11 cellular contexts compared by ENCODE assay signal in the genomic region with DNA sequence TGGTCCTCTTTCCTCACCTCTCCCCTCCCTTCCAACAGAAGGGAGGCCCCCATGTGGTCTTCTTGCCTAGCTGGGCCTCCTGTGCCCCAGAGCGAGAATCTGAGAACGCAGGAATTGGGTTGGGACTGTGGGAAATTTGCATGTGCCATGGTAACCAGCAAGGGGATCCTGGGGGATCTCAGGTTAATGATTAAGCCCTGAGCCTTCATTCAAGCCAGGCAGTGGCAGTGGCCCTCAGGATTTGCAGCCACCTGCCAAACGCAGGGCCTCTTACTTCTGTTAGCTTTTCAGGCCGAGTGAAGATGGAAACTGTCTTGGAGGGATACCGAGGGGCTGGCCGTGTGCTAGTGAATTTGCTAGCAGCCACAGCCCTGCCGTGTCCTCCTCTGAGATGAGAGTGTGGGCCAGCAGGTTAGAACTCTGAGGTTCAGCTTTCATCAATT. TPM values are rescaled to one million over a fixed set of nuclear protein-coding genes. Genes with fewer than 3 reads are reported as not detected.
DNase-seq lines count a peak whose midpoint lies in the region; ATAC-seq and TF ChIP-seq lines count a peak whose summit lies in the region.
"Had no signal": no experiment of that assay in that cellular context is flagged by ENCODE, and none has a peak within 500 bp of the region (broad histone marks: within the 10 kb centered on the region; RNA-seq: fewer than 3 reads in every experiment).

No MANE protein-coding gene starts in this region.

- TF ChIP-seq RAD21 in liver (IDR thresholded peaks at IDR 0.05), result peak in 1 of 2 donors; percentile 14

- H3K27ac Mint-ChIP-seq in Caco-2 (ENCODE audit: unreplicated experiment), result peak overlapping the region; percentile 92

- peak overlapping the region; percentile 10; the same call in 1 of the 2 replicates for H3K4me3 ChIP-seq in Caco-2 (ENCODE audit: low read depth, low read length)
- no peak overlapping the region for H3K4me3 ChIP-seq in liver (ENCODE audit: low read depth in 1 of 3, low read length in 3 of 3)
- H3K4me3 ChIP-seq in psoas muscle, result no peak overlapping the region

- H3K27ac ChIP-seq in liver (ENCODE audit: low read depth in 1 of 2, low read length in 2 of 2) (peak overlapping the region in 1 of 2 donors; percentile 64), RWPE1 (no peak overlapping the region), psoas muscle (no peak overlapping the region)

- POLR2A ChIA-PET in Caco-2 (lab: Charles Lee), result interaction anchor here (0.7 kb wide), 1 partner anchor 25 kb away, joined by 4 read pairs; no protein-coding TSS in a partner anchor
- POLR2A ChIA-PET in RWPE1 (lab: Yijun Ruan, JAX; ENCODE audit: low non-redundant PET), result no interaction called here

- H3K4me1 ChIP-seq in Caco-2, result peaks cover 79% of the 10 kb centered on the region
- peaks cover 3 to 35% (median 26%) of the 10 kb centered on the region in 4 donors for H3K4me1 ChIP-seq in liver (ENCODE audit: control insufficient read depth in 4 of 4, insufficient read depth in 4 of 4, low read length in 3 of 4)
- H3K4me1 ChIP-seq in psoas muscle, result peaks cover 20% of the 10 kb centered on the region

- CTCF ChIA-PET in Caco-2 (lab: Charles Lee), result interaction anchor here (0.9 to 6.0 kb wide), 9 partner anchors 10 to 105 kb away, joined by 3 to 87 read pairs (median 10); a partner anchor contains a TSS
- CTCF ChIA-PET in RWPE1 (lab: Yijun Ruan, JAX), result interaction anchor here (0.6 to 0.8 kb wide), 2 partner anchors 16 to 142 kb away, joined by 3 to 6 read pairs; no protein-coding TSS in a partner anchor

- peaks cover 76% of the 10 kb centered on the region for H3K4me1 Mint-ChIP-seq in Caco-2 (ENCODE audit: low read depth, unreplicated experiment)

- ATAC-seq in GM19438 (IDR thresholded peaks at IDR 0.05; ENCODE audit: low read depth, unreplicated experiment) (peak; percentile 59), psoas muscle (no peak), left cardiac atrium (no peak)

- peaks cover 61% of the 10 kb centered on the region for H3K36me3 Mint-ChIP-seq in Caco-2 (ENCODE audit: insufficient read depth, unreplicated experiment)

- H3K27me3 ChIP-seq in Caco-2 (replicated peaks; ENCODE audit: control insufficient read depth, insufficient read depth, low read length), result no peaks in the 10 kb centered on the region
- no peaks in the 10 kb centered on the region for H3K27me3 ChIP-seq in liver (ENCODE audit: control insufficient read depth in 4 of 4, insufficient read depth in 4 of 4, low read length in 3 of 4)
- no peaks in the 10 kb centered on the region for H3K27me3 ChIP-seq in psoas muscle (ENCODE audit: insufficient read depth in 3 of 3, low read length in 2 of 3)

- WGBS in liver, result 37% methylated on average over 7 of the region's 7 CpGs
- 94 to 96% (median 94%) methylated on average over 7 of the region's 7 CpGs for WGBS in psoas muscle, 3 donors

- H3K4me3 Mint-ChIP-seq in Caco-2 (ENCODE audit: unreplicated experiment), result peak overlapping the region; percentile 82

- H3K9me3 ChIP-seq in Caco-2, result peaks cover 13% of the 10 kb centered on the region
- H3K9me3 ChIP-seq in liver (ENCODE audit: control insufficient read depth in 4 of 4, low read length in 3 of 4), result no peaks in the 10 kb centered on the region
- H3K9me3 ChIP-seq in psoas muscle, result no peaks in the 10 kb centered on the region

- no peak overlapping the region for H3K9ac ChIP-seq in liver (ENCODE audit: low read depth in 1 of 2, low read length in 2 of 2)

- TF ChIP-seq CTCF in Caco-2 (IDR thresholded peaks at IDR 0.05; ENCODE audit: insufficient read depth in 1 of 2, low read depth in 1 of 2, low read length in 1 of 2, severe bottlenecking in 1 of 2, unreplicated experiment in 1 of 2), result peak in 1 of 2 experiments; percentile 34
- TF ChIP-seq CTCF in liver (IDR thresholded peaks at IDR 0.05; ENCODE audit: low read depth, low read length, missing input control), result no peak
- TF ChIP-seq CTCF in RWPE1 (conservative IDR thresholded peaks at IDR 0.05; ENCODE audit: low read depth), result no peak
- TF ChIP-seq CTCF in psoas muscle (IDR thresholded peaks at IDR 0.05), result no peak

- intact Hi-C loops in Caco-2 (cut with micrococcal nuclease; ENCODE audit: unreplicated experiment) (loop anchor here (1.0 to 10.0 kb wide), 2 partner anchors 262 to 349 kb away; no protein-coding TSS in a partner anchor), psoas muscle (cut with DNase I) (loop anchor here (10.0 kb wide), 2 partner anchors 142 to 252 kb away; no protein-coding TSS in a partner anchor), left cardiac atrium (cut with DNase I) (loop anchor here in 1 of 2 donors (10.0 kb wide), 2 partner anchors 58 to 98 kb away; no protein-coding TSS in a partner anchor)

- DNase-seq in Caco-2, result peak; percentile 97
- DNase-seq in NCI-H526 treated with DMSO at 0.1 percent for 48 hours (lab: John Stamatoyannopoulos, UW), result peak; percentile 99
- DNase-seq in RWPE1 (ENCODE audit: low spot score), result no peak
- DNase-seq in psoas muscle, result no peak
- no peak for DNase-seq in left cardiac atrium
- DNase-seq in activated naive CD4-positive, alpha-beta T cell treated with anti-CD3 and anti-CD28 coated beads, Interleukin-2, amount 50 U/mL, for 16 hours, result no peak
- DNase-seq: activated T-cell treated with anti-CD3 and anti-CD28 coated beads for 4 hours, head of caudate nucleus, NCI-H1436 had no signal

- no peaks in the 10 kb centered on the region for H3K27me3 Mint-ChIP-seq in Caco-2 (ENCODE audit: insufficient read depth, unreplicated experiment)

- BruUV-seq in Caco-2 (replicated peaks; lab: Mats Ljungman, UMichigan), result no TSS peak

- H3K36me3 ChIP-seq in Caco-2 (ENCODE audit: control insufficient read depth, insufficient read depth, low read length) (peaks cover 5% of the 10 kb centered on the region; the same call in 1 of the 2 replicates), liver (ENCODE audit: control insufficient read depth in 4 of 4, insufficient read depth in 3 of 4, low read depth in 1 of 4, low read length in 3 of 4) (no peaks in the 10 kb centered on the region), psoas muscle (ENCODE audit: insufficient read depth in 1 of 2, low read depth in 1 of 2) (no peaks in the 10 kb centered on the region)

- peaks cover 22% of the 10 kb centered on the region for H3K9me3 Mint-ChIP-seq in Caco-2 (ENCODE audit: unreplicated experiment)

TF ChIP-seq in liver, 16 proteins besides CTCF, POLR2A, EP300 and RAD21:
- peak; percentile 35 for TF ChIP-seq SP1 (IDR thresholded peaks at IDR 0.05)
- no peak for TF ChIP-seq FOXA2 (IDR thresholded peaks at IDR 0.05)

RNA-seq across cellular contexts. Expression of a gene that starts 40.3 kb away (rescaled TPM):
- total RNA-seq in Caco-2 (2022) (88.9 and 91.5 TPM in 2 replicates), liver (1 to 10 TPM; 5.3 to 9.0 TPM), psoas muscle (10 to 100 TPM; 46.5 to 93.0 (median 70.7) TPM), left cardiac atrium (10 to 100 TPM; 15.5 to 23.8 TPM)
- polyA plus RNA-seq in liver (1 to 10 TPM; 1.2 to 2.9 TPM), psoas muscle (10 to 100 TPM in 2 of 3 donors, 1 to 10 TPM in 1; 7.8 to 14.5 (median 12.9) TPM)

Comparison
In these comparisons a context has a peak if more than half of its experiments do, and no peak if none do; other contexts are left out.
1. DNase-seq: peak in Caco-2 (2 of 2) and NCI-H526 treated with DMSO at 0.1 percent for 48 hours (single experiment); none in RWPE1 (single experiment), psoas muscle (0 of 2), left cardiac atrium (single experiment) and activated naive CD4-positive, alpha-beta T cell treated with anti-CD3 and anti-CD28 coated beads, Interleukin-2, amount 50 U/mL, for 16 hours (single experiment).